Comparison of ENCODE assay signal across 14 cellular contexts in genomic region chr5:13580058-13580457, GRCh38.
DNase-seq lines count a peak whose midpoint lies in the region; ATAC-seq and TF ChIP-seq lines count a peak whose summit lies in the region.
"Had no signal": no experiment of that assay in that cellular context is flagged by ENCODE, and none has a peak within 500 bp of the region (broad histone marks: within the 10 kb centered on the region; RNA-seq: fewer than 3 reads in every experiment).

No MANE protein-coding gene starts in this region.

- H2BK15ac ChIP-seq in IMR-90 (ENCODE audit: low read depth, low read length): no peak overlapping the region

- H3K27me3 ChIP-seq in IMR-90 (ENCODE audit: control insufficient read depth, insufficient read depth, low read length): no peaks in the 10 kb centered on the region

- H2BK5ac ChIP-seq in IMR-90 (ENCODE audit: low read depth, low read length, poor library complexity, severe bottlenecking): no peak overlapping the region

- in situ Hi-C loops in IMR-90 (cut with MboI; ENCODE audit: low sequenced_read_pairs): no loop called here

- H3K27ac ChIP-seq in IMR-90 (ENCODE audit: insufficient read depth, low read length): no peak overlapping the region
- no peak overlapping the region for H3K27ac ChIP-seq in coronary artery
- H3K27ac ChIP-seq: C4-2B had no signal

- H3K79me1 ChIP-seq in IMR-90 (ENCODE audit: low read depth in 1 of 2, low read length in 2 of 2): no peaks in the 10 kb centered on the region

- H4K5ac ChIP-seq in IMR-90 (ENCODE audit: low read depth, low read length): no peak overlapping the region

- no peak for TF ChIP-seq POLR2A in IMR-90 (IDR thresholded peaks at IDR 0.05; ENCODE audit: low read depth, low read length)

- intact Hi-C loops in IMR-90 (cut with micrococcal nuclease): no loop called here

- H3K4me3 ChIP-seq in IMR-90 (ENCODE audit: insufficient read depth, low read depth, low read length): no peak overlapping the region
- no peak overlapping the region for H3K4me3 ChIP-seq in fibroblast of the aortic adventitia (ENCODE audit: low read depth, low read length)
- H3K4me3 ChIP-seq in coronary artery: no peak overlapping the region

- H3K14ac ChIP-seq in IMR-90 (replicated peaks; ENCODE audit: low read depth, low read length): no peak overlapping the region

- no peak overlapping the region for H4K8ac ChIP-seq in IMR-90 (ENCODE audit: low read depth in 2 of 2, low read length in 2 of 2)

- no peaks in the 10 kb centered on the region for H3K36me3 ChIP-seq in IMR-90 (ENCODE audit: control insufficient read depth, insufficient read depth, low read length)

- BruUV-seq in IMR-90 (replicated peaks; lab: Mats Ljungman, UMichigan): no TSS peak

- H2BK20ac ChIP-seq in IMR-90 (ENCODE audit: low read depth, low read length): no peak overlapping the region

- no peak overlapping the region for H2AK9ac ChIP-seq in IMR-90 (replicated peaks; ENCODE audit: low read depth, low read length, poor library complexity)

- H4K20me1 ChIP-seq in IMR-90 (ENCODE audit: insufficient read depth, low read length): no peaks in the 10 kb centered on the region

- H2AFZ ChIP-seq in IMR-90 (replicated peaks; ENCODE audit: low read length, poor library complexity): no peak overlapping the region

- H2BK120ac ChIP-seq in IMR-90 (ENCODE audit: low read depth, low read length): 0 out of 2 replicates have a peak overlapping the region, but pooled peaks have one; percentile 2

- H3K9me1 ChIP-seq in IMR-90 (ENCODE audit: insufficient read depth, low read length): no peaks in the 10 kb centered on the region; the same call in 1 of the 2 replicates

- WGBS in IMR-90 (ENCODE audit: extremely low coverage in 2 of 2, insufficient read length in 1 of 2), 2 experiments: 30% methylated on average over 2 of the region's 5 CpGs; no CpG with 5 or more reads in 1 of the 2 experiments

- DNase-seq in IMR-90 (no peak), fibroblast of the aortic adventitia (ENCODE audit: low read depth) (peak; percentile 4), mucosa of gallbladder (ENCODE audit: low spot score) (peak; percentile 70), middle frontal gyrus (ENCODE audit: extremely low spot score, low spot score) (no peak), coronary artery (ENCODE audit: low spot score) (no peak)
- DNase-seq: Caco-2; CD4-positive, alpha-beta T cell; GDM1; GOT3; H7; HFFc6 had no signal

- H3K4ac ChIP-seq in IMR-90 (ENCODE audit: low read depth, low read length): no peak overlapping the region

- ATAC-seq in IMR-90 (ENCODE audit: low read depth) (no peak), GM19328 (IDR thresholded peaks at IDR 0.05; ENCODE audit: unreplicated experiment) (no peak)
- ATAC-seq: HCT116 had no signal

- CTCF ChIA-PET in IMR-90 (lab: Yijun Ruan, JAX): no interaction called here

- no peak overlapping the region for H3K4me2 ChIP-seq in IMR-90 (ENCODE audit: low read depth, low read length)

- no peaks in the 10 kb centered on the region for H3K9me3 ChIP-seq in IMR-90 (ENCODE audit: control insufficient read depth, insufficient read depth, low read length)
- H3K9me3 ChIP-seq: Caco-2 had no signal

- no peak for TF ChIP-seq RAD21 in IMR-90 (IDR thresholded peaks at IDR 0.05; ENCODE audit: low read length)

- no peak overlapping the region for H3K56ac ChIP-seq in IMR-90 (ENCODE audit: extremely low read depth, insufficient read depth, low read length)

- POLR2A ChIA-PET in IMR-90 (lab: Charles Lee; ENCODE audit: unreplicated experiment): no interaction called here

- no peak overlapping the region for H2AK5ac ChIP-seq in IMR-90 (ENCODE audit: low read depth, low read length)

- no peak for TF ChIP-seq CTCF in IMR-90 (conservative IDR thresholded peaks at IDR 0.05; ENCODE audit: low read depth, low read length)
- TF ChIP-seq CTCF in fibroblast of the aortic adventitia (IDR thresholded peaks at IDR 0.05; ENCODE audit: insufficient read depth, low read length): no peak
- TF ChIP-seq CTCF in coronary artery (IDR thresholded peaks at IDR 0.05): no peak

- H4K91ac ChIP-seq in IMR-90 (ENCODE audit: insufficient read depth, low read depth, low read length): no peak overlapping the region

- no peak overlapping the region for H3K23ac ChIP-seq in IMR-90 (ENCODE audit: low read depth, low read length)

- H3K4me1 ChIP-seq in IMR-90 (ENCODE audit: control insufficient read depth, insufficient read depth, low read length): no peaks in the 10 kb centered on the region
- H3K4me1 ChIP-seq: Caco-2 had no signal

- H3K9ac ChIP-seq in IMR-90 (ENCODE audit: low read depth, low read length): no peak overlapping the region

- dilution Hi-C loops in IMR-90 (cut with HindIII; ENCODE audit: low sequenced_read_pairs, unreplicated experiment): no loop called here

- H3K18ac ChIP-seq in IMR-90 (ENCODE audit: low read depth, low read length): no peak overlapping the region

TF ChIP-seq in IMR-90, 13 proteins besides CTCF, POLR2A, EP300 and RAD21:
- TF ChIP-seq BHLHE40 (IDR thresholded peaks at IDR 0.05; ENCODE audit: low read depth, low read length): no peak
- no peak for TF ChIP-seq RCOR1 (IDR thresholded peaks at IDR 0.05; ENCODE audit: insufficient replicate concordance, low read length)
- no peak for TF ChIP-seq NFE2L2 (IDR thresholded peaks at IDR 0.05; ENCODE audit: low read depth, low read length)
- TF ChIP-seq USF2 (IDR thresholded peaks at IDR 0.05; ENCODE audit: low read depth, low read length): no peak
- no peak for TF ChIP-seq ELK1 (IDR thresholded peaks at IDR 0.05; ENCODE audit: borderline replicate concordance, low read depth, low read length)
- TF ChIP-seq MXI1 (IDR thresholded peaks at IDR 0.05; ENCODE audit: borderline replicate concordance, low read depth, low read length): no peak

Comparison
In these comparisons a context has a peak if more than half of its experiments do, and no peak if none do; other contexts are left out.
1. DNase-seq: peak in fibroblast of the aortic adventitia (single experiment) and mucosa of gallbladder (single experiment); none in IMR-90 (single experiment), middle frontal gyrus (single experiment) and coronary artery (single experiment).